ENCODE assay signal across 26 cellular contexts in the genomic region with DNA sequence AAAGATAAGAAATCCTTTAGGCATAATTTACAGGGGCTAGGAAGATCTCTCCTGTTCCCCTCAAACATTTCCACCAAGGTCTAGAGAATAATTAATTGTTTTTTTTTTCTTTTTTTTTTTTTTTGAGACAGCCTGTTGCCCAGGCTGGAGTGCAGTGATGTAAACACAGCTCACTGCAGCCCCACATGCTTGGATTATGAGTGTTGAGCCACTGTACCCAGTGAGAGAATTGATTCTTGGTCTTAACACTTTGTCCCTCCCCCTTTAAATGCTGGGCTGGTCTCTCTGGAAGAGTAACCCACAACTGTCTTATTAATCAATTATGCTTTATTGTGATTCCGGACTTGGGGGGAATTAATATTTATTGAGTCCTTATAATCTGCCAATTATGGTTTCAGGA. TPM values are rescaled to one million over a fixed set of nuclear protein-coding genes. Genes with fewer than 3 reads are reported as not detected.
"Had no signal": no experiment of that assay in that cellular context is flagged by ENCODE, and none has a peak within 500 bp of the region (broad histone marks: within the 10 kb centered on the region; RNA-seq: fewer than 3 reads in every experiment).

No MANE protein-coding gene starts in this region.

- H3K27ac Mint-ChIP-seq: activated naive CD8-positive, alpha-beta T cell; activated T-helper 2 cell treated with anti-CD3 and anti-CD28 coated beads, Interferon-gamma antibody, Interleukin-2, Interleukin-4, amounts not matched to agents 10 μg/mL and 5 μg/mL and 100 μg/mL, durations not matched to agents 14 hours and 24 hours and 36 hours; dendritic cell treated with granulocyte-macrophage colony-stimulating factor and Interleukin-4, amounts not matched to agents 40 ng/mL and 50 ng/mL, for 4 days; memory B cell; nephron; stimulated activated effector memory CD8-positive, alpha-beta T cell treated with anti-CD3 and anti-CD28 coated beads, Interleukin-12 subunit alpha, Interleukin-12 subunit beta, amount 100 ng/mL, for 72 hours; T-cell had no signal

- H3K36me3 Mint-ChIP-seq: activated naive CD8-positive, alpha-beta T cell; stimulated activated effector memory CD8-positive, alpha-beta T cell treated with anti-CD3 and anti-CD28 coated beads, Interleukin-12 subunit alpha, Interleukin-12 subunit beta, amount 100 ng/mL, for 72 hours; T-cell had no signal

- H3K4me1 ChIP-seq: body of pancreas had no signal

- H3K36me3 ChIP-seq: cardiac muscle cell, gastroesophageal sphincter, neutrophil, right lobe of liver, stomach, suprapubic skin, tibial nerve had no signal

- ATAC-seq: activated T-cell treated with anti-CD3 and anti-CD28 coated beads, Interleukin-2, amount 50 U/mL, for 4 hours; body of pancreas; gastroesophageal sphincter; left colon; right lobe of liver; stimulated activated effector memory CD8-positive, alpha-beta T cell treated with anti-CD3 and anti-CD28 coated beads, Interleukin-12 subunit alpha, Interleukin-12 subunit beta, amount 100 ng/mL, for 72 hours; T-cell had no signal

- H3K9me3 ChIP-seq: body of pancreas, neutrophil, right lobe of liver had no signal

- H3K4me1 Mint-ChIP-seq: memory B cell had no signal

- H3K4me3 Mint-ChIP-seq: activated naive CD8-positive, alpha-beta T cell; activated T-cell treated with anti-CD3 and anti-CD28 coated beads, Interleukin-2, amount 50 U/mL, for 4 hours; dendritic cell treated with granulocyte-macrophage colony-stimulating factor and Interleukin-4, amounts not matched to agents 40 ng/mL and 50 ng/mL, for 4 days; memory B cell; nephron; stimulated activated effector memory CD8-positive, alpha-beta T cell treated with anti-CD3 and anti-CD28 coated beads, Interleukin-12 subunit alpha, Interleukin-12 subunit beta, amount 100 ng/mL, for 72 hours; T-cell had no signal

- H3K9me3 Mint-ChIP-seq: nephron had no signal

- H3K27me3 ChIP-seq: body of pancreas, cardiac muscle cell, gastroesophageal sphincter, right lobe of liver, stomach, suprapubic skin, tibial nerve had no signal

- H3K4me3 ChIP-seq: body of pancreas, cardiac muscle cell, gastroesophageal sphincter, right lobe of liver, stomach, suprapubic skin, tibial nerve had no signal

- H3K27ac ChIP-seq: body of pancreas, cardiac muscle cell, gastroesophageal sphincter, neutrophil, right lobe of liver, stomach, suprapubic skin, tibial nerve had no signal

- DNase-seq: activated CD8-positive, alpha-beta memory T cell treated with anti-CD3 and anti-CD28 coated beads for 24 hours; activated CD8-positive, alpha-beta memory T cell treated with anti-CD3 and anti-CD28 coated beads, Interleukin-2, amount 50 U/mL, for 4 hours; activated naive CD4-positive, alpha-beta T cell; activated T-cell treated with anti-CD3 and anti-CD28 coated beads, Interleukin-2, amount 50 U/mL, for 4 hours; amygdala; body of pancreas; effector CD4-positive, alpha-beta T cell; left colon; right lobe of liver; small intestine; stimulated activated CD4-positive, alpha-beta T cell treated with anti-CD3 and anti-CD28 coated beads, Interleukin-2, amount 100 ng/mL, for 24 hours; stomach; T-cell had no signal

RNA-seq across cellular contexts. Expression of a gene that starts 57.7 kb away (rescaled TPM):
- total RNA-seq: epithelial cell of proximal tubule had no signal
- polyA plus RNA-seq: keratinocyte had no signal
